20 cellular contexts compared by ENCODE assay signal in genomic region chr9:33659915-33660314, GRCh38.
DNase-seq lines count a peak whose midpoint lies in the region; ATAC-seq, FAIRE-seq and TF ChIP-seq lines count a peak whose summit lies in the region.
"Had no signal": no experiment of that assay in that cellular context is flagged by ENCODE, and none has a peak within 500 bp of the region (broad histone marks: within the 10 kb centered on the region; RNA-seq: fewer than 3 reads in every experiment).

No MANE protein-coding gene starts in this region.

- no peaks in the 10 kb centered on the region for H4K20me1 ChIP-seq in GM12878 (ENCODE audit: control insufficient read depth, insufficient read depth)

- ATAC-seq in GM12878 (no peak), T-cell (replicated peaks in 1 of 4) (no peak)
- ATAC-seq: CD8-positive, alpha-beta T cell; HCT116; SK-N-SH treated with all-trans-retinoic acid at 6 μM for 48 hours had no signal

- H3K9me3 Mint-ChIP-seq in T-cell: no peaks in the 10 kb centered on the region
- H3K9me3 Mint-ChIP-seq: CD8-positive, alpha-beta T cell; T-helper 1 cell treated with Interleukin-12 subunit alpha and Interleukin-12 subunit beta and Interleukin-4 antibody, amounts not matched to agents 30 μg/mL and 1 μg/mL, for 36 hours had no signal

- TF ChIP-seq POLR2A in GM12878 (IDR thresholded peaks at IDR 0.05; ENCODE audit: low read depth, low read length) (no peak), ovary (IDR thresholded peaks at IDR 0.05) (no peak)

- TF ChIP-seq EP300 in GM12878 (IDR thresholded peaks at IDR 0.05; ENCODE audit: borderline replicate concordance in 1 of 2, control insufficient read depth in 1 of 2, low read depth in 2 of 2, low read length in 2 of 2): no peak
- no peak for TF ChIP-seq EP300 in ovary (IDR thresholded peaks at IDR 0.05)

- CTCF ChIA-PET in GM12878 (lab: Yijun Ruan, JAX) (interaction anchor here (1.6 kb wide), 1 partner anchor 36 kb away, joined by 4 read pairs; no protein-coding TSS in a partner anchor), T-cell (lab: Charles Lee) (no interaction called here)

- H2AFZ ChIP-seq in GM12878 (ENCODE audit: control insufficient read depth, low read depth, low read length): no peak overlapping the region
- H2AFZ ChIP-seq: GM23248 had no signal

- no peaks in the 10 kb centered on the region for H3K36me3 Mint-ChIP-seq in T-cell
- H3K36me3 Mint-ChIP-seq: CD8-positive, alpha-beta T cell had no signal

- BruUV-seq in GM12878 (replicated peaks; lab: Mats Ljungman, UMichigan): no TSS peak

- H3K27ac Mint-ChIP-seq in T-cell: no peak overlapping the region
- H3K27ac Mint-ChIP-seq: CD8-positive, alpha-beta T cell; T-helper 1 cell treated with Interleukin-12 subunit alpha and Interleukin-12 subunit beta and Interleukin-4 antibody, amounts not matched to agents 30 μg/mL and 1 μg/mL, for 36 hours had no signal

- SMC1A ChIA-PET in GM12878 (lab: Charles Lee; ENCODE audit: uncharacterized antibody, unreplicated experiment): no interaction called here

- no peaks in the 10 kb centered on the region for H3K9me3 ChIP-seq in GM12878 (replicated peaks; ENCODE audit: control insufficient read depth, insufficient read depth, low read length)
- H3K9me3 ChIP-seq in subcutaneous abdominal adipose tissue (ENCODE audit: control insufficient read depth in 5 of 5, low read length in 5 of 5): no peaks in the 10 kb centered on the region
- no peaks in the 10 kb centered on the region for H3K9me3 ChIP-seq in ovary
- H3K9me3 ChIP-seq: BE2C had no signal

- H3K9ac ChIP-seq in GM12878 (ENCODE audit: control insufficient read depth, insufficient read depth, low read length) (no peak overlapping the region), subcutaneous abdominal adipose tissue (ENCODE audit: low read length in 5 of 5) (no peak overlapping the region)
- H3K9ac ChIP-seq: GM23248, KMS-11 had no signal

- H3K4me2 ChIP-seq in GM12878 (ENCODE audit: control insufficient read depth, insufficient read depth): no peak overlapping the region
- H3K4me2 ChIP-seq: KMS-11 had no signal

- no peak for TF ChIP-seq RAD21 in GM12878 (IDR thresholded peaks at IDR 0.05; ENCODE audit: insufficient read depth, low read depth, low read length)

- H3K4me1 ChIP-seq in GM12878 (ENCODE audit: control insufficient read depth, insufficient read depth, low read length) (no peaks in the 10 kb centered on the region), subcutaneous abdominal adipose tissue (ENCODE audit: control insufficient read depth in 5 of 5, insufficient read depth in 5 of 5, low read length in 5 of 5) (peaks cover 2 to 35% (median 17%) of the 10 kb centered on the region in 5 donors), ovary (ENCODE audit: insufficient read depth) (no peaks in the 10 kb centered on the region)
- H3K4me1 ChIP-seq: BE2C had no signal

- DNase-seq in ELR (ENCODE audit: low read depth) (peak; percentile 2), NAMALWA (ENCODE audit: low spot score) (peak; percentile 9), GM12878 (ENCODE audit: low read depth, low spot score) (no peak), T-cell (no peak), ovary (no peak)
- DNase-seq in activated CD4-positive, CD25-positive, alpha-beta regulatory T cell treated with anti-CD3 and anti-CD28 coated beads, Interleukin-2, amount 50 U/mL, for 72 hours: no peak
- DNase-seq: BE2C; CD8-positive, alpha-beta T cell; GM23248; NCI-H1417; NCI-H2029; NCI-H2171; NCI-H446 treated with DMSO at 0.1 percent for 48 hours; SHP77 treated with DMSO at 0.1 percent for 48 hours had no signal

- WGBS in GM12878 (ENCODE audit: insufficient coverage, insufficient replicate concordance, low lambda C conversion rate, missing lambda C conversion rate): 0% methylated on average over 1 of the region's 1 CpG
- WGBS in ovary, 3 donors: 68 to 81% (median 80%) methylated on average over 1 of the region's 1 CpG

- no peak overlapping the region for H3K4me3 Mint-ChIP-seq in T-cell
- H3K4me3 Mint-ChIP-seq: CD8-positive, alpha-beta T cell; T-helper 1 cell treated with Interleukin-12 subunit alpha and Interleukin-12 subunit beta and Interleukin-4 antibody, amounts not matched to agents 30 μg/mL and 1 μg/mL, for 36 hours had no signal

- H3K4me3 ChIP-seq in GM12878 (no peak overlapping the region), subcutaneous abdominal adipose tissue (ENCODE audit: low read depth in 1 of 5, low read length in 5 of 5) (no peak overlapping the region), ovary (no peak overlapping the region)
- H3K4me3 ChIP-seq: GM23248 had no signal

- no peaks in the 10 kb centered on the region for H3K4me1 Mint-ChIP-seq in T-cell

- POLR2A ChIA-PET in GM12878 (lab: Charles Lee) (no interaction called here), T-cell (lab: Charles Lee) (no interaction called here)

- in situ Hi-C loops in GM12878 (cut with MboI): no loop called here

- TF ChIP-seq CTCF in GM12878 (IDR thresholded peaks at IDR 0.05 in 2 of 3, conservative IDR thresholded peaks at IDR 0.05 in 1 of 3; ENCODE audit: control insufficient read depth in 2 of 3, extremely low read depth in 1 of 3, insufficient read depth in 1 of 3, low read depth in 3 of 3, low read length in 3 of 3): no peak
- no peak for TF ChIP-seq CTCF in ovary (IDR thresholded peaks at IDR 0.05)

- H3K27ac ChIP-seq in GM12878 (ENCODE audit: control insufficient read depth, insufficient read depth) (no peak overlapping the region), subcutaneous abdominal adipose tissue (ENCODE audit: low read depth, low read length) (peak overlapping the region; percentile 97), ovary (no peak overlapping the region)
- H3K27ac ChIP-seq: GM23248, KMS-11 had no signal

- RAD21 ChIA-PET in GM12878 (lab: Charles Lee; ENCODE audit: unreplicated experiment): no interaction called here

- H3K27me3 ChIP-seq in GM12878 (replicated peaks in 1 of 2; ENCODE audit: control insufficient read depth in 2 of 2, insufficient read depth in 2 of 2, low read length in 1 of 2): peaks cover 0 to 4% of the 10 kb centered on the region in 2 experiments; a peak in 2 of 4 replicates
- no peaks in the 10 kb centered on the region for H3K27me3 ChIP-seq in subcutaneous abdominal adipose tissue (ENCODE audit: control insufficient read depth in 5 of 5, insufficient read depth in 4 of 5, low read length in 5 of 5)
- H3K27me3 ChIP-seq in ovary: no peaks in the 10 kb centered on the region

- no peaks in the 10 kb centered on the region for H3K36me3 ChIP-seq in GM12878 (ENCODE audit: control insufficient read depth in 2 of 2, insufficient read depth in 2 of 2, low read length in 1 of 2)
- no peaks in the 10 kb centered on the region for H3K36me3 ChIP-seq in subcutaneous abdominal adipose tissue (ENCODE audit: control insufficient read depth in 5 of 5, insufficient read depth in 5 of 5, low read length in 5 of 5)
- no peaks in the 10 kb centered on the region for H3K36me3 ChIP-seq in ovary
- H3K36me3 ChIP-seq: BE2C had no signal

- intact Hi-C loops in GM12878 (cut with micrococcal nuclease; ENCODE audit: unreplicated experiment) (no loop called here), ovary (cut with DNase I) (no loop called here)

- no peak for FAIRE-seq in GM12878 (lab: Jason Lieb, UNC)
- FAIRE-seq: GM18507 had no signal

- no peaks in the 10 kb centered on the region for H3K79me2 ChIP-seq in GM12878 (ENCODE audit: control insufficient read depth, insufficient read depth, low read length)

- peaks cover 5 to 18% of the 10 kb centered on the region in 2 donors for H3K27me3 Mint-ChIP-seq in T-cell

TF ChIP-seq in GM12878, 131 proteins besides CTCF, POLR2A, EP300 and RAD21:
- TF ChIP-seq CUX1 (IDR thresholded peaks at IDR 0.05; ENCODE audit: insufficient replicate concordance, low read depth, low read length): no peak
- peak; percentile 3; the same call in 1 of the 2 replicates for TF ChIP-seq SPI1 (IDR thresholded peaks at IDR 0.05; ENCODE audit: borderline replicate concordance, insufficient read depth, low read depth, low read length)

Comparison
In these comparisons a context has a peak if more than half of its experiments do, and no peak if none do; other contexts are left out.
1. DNase-seq: peak in ELR (single experiment) and NAMALWA (single experiment); none in GM12878 (single experiment), T-cell (0 of 34), ovary (0 of 5) and activated CD4-positive, CD25-positive, alpha-beta regulatory T cell treated with anti-CD3 and anti-CD28 coated beads, Interleukin-2, amount 50 U/mL, for 72 hours (single experiment).